19 cellular contexts compared by ENCODE assay signal in genomic region chr16:85642762-85643281, GRCh38. TPM values are rescaled to one million over a fixed set of nuclear protein-coding genes. Genes with fewer than 3 reads are reported as not detected.
DNase-seq lines count a peak whose midpoint lies in the region; ATAC-seq, FAIRE-seq and TF ChIP-seq lines count a peak whose summit lies in the region.
"Had no signal": no experiment of that assay in that cellular context is flagged by ENCODE, and none has a peak within 500 bp of the region (broad histone marks: within the 10 kb centered on the region; RNA-seq: fewer than 3 reads in every experiment).

No MANE protein-coding gene starts in this region.

- BruUV-seq in HepG2 (replicated peaks; lab: Mats Ljungman, UMichigan) = no TSS peak

- TF ChIP-seq CTCF in HepG2 (CRISPR knock-in tag; IDR thresholded peaks at IDR 0.05) (no peak), right lobe of liver (IDR thresholded peaks at IDR 0.05) (no peak), WERI-Rb-1 (IDR thresholded peaks at IDR 0.05; ENCODE audit: low read depth, low read length) (no peak)

- peak overlapping the region; percentile 58 to 90 (median 88) for H3K27ac Mint-ChIP-seq in immature natural killer cell
- H3K27ac Mint-ChIP-seq in stimulated activated effector memory CD8-positive, alpha-beta T cell treated with anti-CD3 and anti-CD28 coated beads, Interleukin-12 subunit alpha, Interleukin-12 subunit beta, amount 100 ng/mL, for 72 hours = peak overlapping the region; percentile 17
- no peak overlapping the region for H3K27ac Mint-ChIP-seq in activated CD4-positive, alpha-beta memory T cell treated with anti-CD3 and anti-CD28 coated beads for 36 hours
- H3K27ac Mint-ChIP-seq: CD4-positive, alpha-beta T cell had no signal

- CTCF ChIA-PET in HepG2 (lab: Yijun Ruan, JAX; ENCODE audit: low intra/inter-chr PET ratio, low total read pairs) = no interaction called here
- CTCF ChIA-PET in HEK293T (lab: Yijun Ruan, JAX) = no interaction called here
- CTCF ChIA-PET in activated CD4-positive, alpha-beta memory T cell treated with anti-CD3 and anti-CD28 coated beads for 36 hours (lab: Charles Lee) = no interaction called here

- FAIRE-seq in HepG2 (lab: Jason Lieb, UNC) = no peak
- FAIRE-seq: HTR-8/SVneo had no signal

- peaks cover 31% of the 10 kb centered on the region for H3K4me1 ChIP-seq in HepG2 (ENCODE audit: insufficient read depth, low read length)
- peaks cover 0 to 21% (median 10%) of the 10 kb centered on the region in 4 donors for H3K4me1 ChIP-seq in right lobe of liver
- H3K4me1 ChIP-seq: HAP-1 had no signal

- peaks cover 87% of the 10 kb centered on the region for H4K20me1 ChIP-seq in HepG2 (ENCODE audit: insufficient read depth, low read length)

- H3K4me3 ChIP-seq in HepG2 (replicated peaks in 1 of 3; ENCODE audit: insufficient read depth in 1 of 3, low read depth in 2 of 3, low read length in 3 of 3) (no peak overlapping the region), right lobe of liver (no peak overlapping the region), WERI-Rb-1 (ENCODE audit: low read depth, low read length) (no peak overlapping the region)
- H3K4me3 ChIP-seq: HAP-1, SK-N-MC had no signal

- TF ChIP-seq EP300 in HepG2 (IDR thresholded peaks at IDR 0.05; ENCODE audit: low read depth in 2 of 2, low read length in 2 of 2) (no peak), HepG2 (CRISPR knock-in tag; IDR thresholded peaks at IDR 0.05; ENCODE audit: borderline replicate concordance) (no peak)

- H3K9me3 Mint-ChIP-seq in immature natural killer cell = no peaks in the 10 kb centered on the region
- no peaks in the 10 kb centered on the region for H3K9me3 Mint-ChIP-seq in stimulated activated effector memory CD8-positive, alpha-beta T cell treated with anti-CD3 and anti-CD28 coated beads, Interleukin-12 subunit alpha, Interleukin-12 subunit beta, amount 100 ng/mL, for 72 hours
- no peaks in the 10 kb centered on the region for H3K9me3 Mint-ChIP-seq in activated CD4-positive, alpha-beta memory T cell treated with anti-CD3 and anti-CD28 coated beads for 36 hours
- H3K9me3 Mint-ChIP-seq: CD4-positive, alpha-beta T cell had no signal

- DNase-seq in HepG2 (ENCODE audit: low spot score) (no peak), right lobe of liver (no peak), WERI-Rb-1 (peak; percentile 46), immature natural killer cell (peak; percentile 57 to 60 (median 58)), HEK293T (ENCODE audit: extremely low spot score) (no peak), left colon (no peak)
- no peak for DNase-seq in stimulated activated effector memory CD8-positive, alpha-beta T cell treated with anti-CD3 and anti-CD28 coated beads, Interleukin-12 subunit alpha, Interleukin-12 subunit beta, amount 100 ng/mL, for 72 hours (ENCODE audit: low spot score in 2 of 2)
- DNase-seq in activated CD4-positive, alpha-beta memory T cell treated with anti-CD3 and anti-CD28 coated beads for 36 hours = no peak
- DNase-seq: ACHN; AML-193; Calu3; CD4-positive, alpha-beta T cell; NCI-H146; NCI-H446; NCI-H748 treated with DMSO at 0.1 percent for 48 hours; PC-3 had no signal

- no peak for TF ChIP-seq RAD21 in HepG2 (CRISPR knock-in tag; IDR thresholded peaks at IDR 0.05)

- TF ChIP-seq POLR2A in HepG2 (IDR thresholded peaks at IDR 0.05; ENCODE audit: insufficient read depth in 1 of 2, low read depth in 2 of 2, low read length in 2 of 2) (no peak), right lobe of liver (IDR thresholded peaks at IDR 0.05) (no peak)

- peaks cover 0 to 3% (median 0%) of the 10 kb centered on the region in 3 donors for H3K36me3 Mint-ChIP-seq in immature natural killer cell
- peaks cover 28% of the 10 kb centered on the region for H3K36me3 Mint-ChIP-seq in stimulated activated effector memory CD8-positive, alpha-beta T cell treated with anti-CD3 and anti-CD28 coated beads, Interleukin-12 subunit alpha, Interleukin-12 subunit beta, amount 100 ng/mL, for 72 hours
- H3K36me3 Mint-ChIP-seq in activated CD4-positive, alpha-beta memory T cell treated with anti-CD3 and anti-CD28 coated beads for 36 hours = no peaks in the 10 kb centered on the region

- WGBS in HepG2 (ENCODE audit: low lambda C conversion rate) = 93% methylated on average over 20 of the region's 27 CpGs
- WGBS in right lobe of liver (ENCODE audit: insufficient coverage, low coverage, low lambda C conversion rate, missing lambda C conversion rate) = 68% methylated on average over 4 of the region's 27 CpGs

- H3K27me3 Mint-ChIP-seq in immature natural killer cell (ENCODE audit: low read depth in 3 of 3) = peaks cover 3 to 11% (median 6%) of the 10 kb centered on the region in 3 donors
- H3K27me3 Mint-ChIP-seq in activated CD4-positive, alpha-beta memory T cell treated with anti-CD3 and anti-CD28 coated beads for 36 hours = no peaks in the 10 kb centered on the region
- H3K27me3 Mint-ChIP-seq: CD4-positive, alpha-beta T cell had no signal

- peaks cover 46 to 48% of the 10 kb centered on the region in 2 donors for H3K4me1 Mint-ChIP-seq in immature natural killer cell
- H3K4me1 Mint-ChIP-seq in stimulated activated effector memory CD8-positive, alpha-beta T cell treated with anti-CD3 and anti-CD28 coated beads, Interleukin-12 subunit alpha, Interleukin-12 subunit beta, amount 100 ng/mL, for 72 hours = peaks cover 18% of the 10 kb centered on the region
- peaks cover 5% of the 10 kb centered on the region for H3K4me1 Mint-ChIP-seq in activated CD4-positive, alpha-beta memory T cell treated with anti-CD3 and anti-CD28 coated beads for 36 hours (ENCODE audit: low read depth)

- no peak overlapping the region for H3K9ac ChIP-seq in HepG2 (ENCODE audit: insufficient read depth, low read depth, low read length)

- H3K9me3 ChIP-seq in HepG2 (ENCODE audit: low read length) (no peaks in the 10 kb centered on the region), right lobe of liver (no peaks in the 10 kb centered on the region), WERI-Rb-1 (ENCODE audit: severe bottlenecking) (no peaks in the 10 kb centered on the region)
- H3K9me3 ChIP-seq: HAP-1 had no signal

- H3K4me2 ChIP-seq in HepG2 (ENCODE audit: low read depth, low read length) = no peak overlapping the region

- H3K79me2 ChIP-seq in HepG2 (ENCODE audit: insufficient read depth, low read length) = peaks cover 48% of the 10 kb centered on the region

- ATAC-seq in HepG2 = no peak
- no peak for ATAC-seq in right lobe of liver
- ATAC-seq in stimulated activated effector memory CD8-positive, alpha-beta T cell treated with anti-CD3 and anti-CD28 coated beads, Interleukin-12 subunit alpha, Interleukin-12 subunit beta, amount 100 ng/mL, for 72 hours = no peak
- no peak for ATAC-seq in left colon
- ATAC-seq: PC-3 had no signal

- POLR2A ChIA-PET in HepG2 (lab: Yijun Ruan, JAX) = no interaction called here
- POLR2A ChIA-PET in HEK293T (lab: Yijun Ruan, JAX) = no interaction called here
- POLR2A ChIA-PET in activated CD4-positive, alpha-beta memory T cell treated with anti-CD3 and anti-CD28 coated beads for 36 hours (lab: Charles Lee) = no interaction called here

- in situ Hi-C loops in HepG2 (cut with HindIII; ENCODE audit: extremely low pct_ligation_motif_present, low pct_unique_long_range_greater_than_20kb) = no loop called here

- intact Hi-C loops in HepG2 (cut with micrococcal nuclease; ENCODE audit: unreplicated experiment) (no loop called here), right lobe of liver (cut with DNase I) (no loop called here), left colon (cut with DNase I, micrococcal nuclease) (no loop called here)
- intact Hi-C loops in activated CD4-positive, alpha-beta memory T cell treated with anti-CD3 and anti-CD28 coated beads for 36 hours (cut with micrococcal nuclease) = no loop called here

- H3K27ac ChIP-seq in HepG2 (ENCODE audit: extremely low read length, insufficient read depth, low read length) (no peak overlapping the region), right lobe of liver (no peak overlapping the region), WERI-Rb-1 (peak overlapping the region; percentile 53)
- H3K27ac ChIP-seq: SK-N-MC had no signal

- H3K4me3 Mint-ChIP-seq in immature natural killer cell = peak overlapping the region; percentile 48 to 75 (median 68)
- H3K4me3 Mint-ChIP-seq in stimulated activated effector memory CD8-positive, alpha-beta T cell treated with anti-CD3 and anti-CD28 coated beads, Interleukin-12 subunit alpha, Interleukin-12 subunit beta, amount 100 ng/mL, for 72 hours = no peak overlapping the region
- H3K4me3 Mint-ChIP-seq in activated CD4-positive, alpha-beta memory T cell treated with anti-CD3 and anti-CD28 coated beads for 36 hours = no peak overlapping the region
- H3K4me3 Mint-ChIP-seq: CD4-positive, alpha-beta T cell had no signal

- H3K27me3 ChIP-seq in HepG2 (ENCODE audit: control insufficient read depth in 1 of 2, insufficient read depth in 2 of 2, low read length in 2 of 2) = no peaks in the 10 kb centered on the region
- no peaks in the 10 kb centered on the region for H3K27me3 ChIP-seq in right lobe of liver
- H3K27me3 ChIP-seq in WERI-Rb-1 (ENCODE audit: insufficient read depth, low read depth, severe bottlenecking) = no peaks in the 10 kb centered on the region

- peaks cover 27 to 59% of the 10 kb centered on the region in 2 experiments; a peak in 4 of 5 replicates for H3K36me3 ChIP-seq in HepG2 (replicated peaks in 1 of 2; ENCODE audit: control insufficient read depth in 1 of 2, insufficient read depth in 2 of 2, low read length in 2 of 2)
- no peaks in the 10 kb centered on the region for H3K36me3 ChIP-seq in right lobe of liver
- peaks cover 35% of the 10 kb centered on the region for H3K36me3 ChIP-seq in WERI-Rb-1

- H2AFZ ChIP-seq in HepG2 (ENCODE audit: low read length) = no peak overlapping the region

RNA-seq across cellular contexts. Expression of gene GSE1, which starts 29.7 kb away (rescaled TPM):
- total RNA-seq in HepG2 (2016; rRNA removed; fragmentation: Illumina TruSeq; extraction: Trizol) = 16.1 and 19.5 TPM in 2 replicates
- total RNA-seq in HepG2 (2016; cell fraction: cytosol; rRNA removed; fragmentation: Illumina TruSeq; extraction: Trizol; ENCODE audit: low read depth) = 13.0 and 16.7 TPM in 2 replicates
- 15.4 and 17.4 TPM in 2 replicates for total RNA-seq in HepG2 (2016; cell fraction: insoluble cytoplasmic fraction; rRNA removed; fragmentation: Illumina TruSeq; extraction: Trizol)
- total RNA-seq in HepG2 (2016; cell fraction: membrane; rRNA removed; fragmentation: Illumina TruSeq; extraction: Trizol) = 18.2 and 21.4 TPM in 2 replicates
- 31.6 and 33.0 TPM in 2 replicates for total RNA-seq in HepG2 (2016; cell fraction: nucleus; rRNA removed; fragmentation: Illumina TruSeq; extraction: Trizol)
- polyA plus RNA-seq in HepG2 (2011; rRNA removed) = 31.2 and 37.7 TPM in 2 replicates
- polyA plus RNA-seq in HepG2 (2011; cell fraction: cytosol; rRNA removed) = 20.9 and 26.7 TPM in 2 replicates
- 132 and 135 TPM in 2 replicates for polyA plus RNA-seq in HepG2 (2011; cell fraction: nucleus; rRNA removed)
- 43.5 and 43.7 TPM in 2 replicates for polyA plus RNA-seq in HepG2 (2012)
- polyA plus RNA-seq in HepG2 (2016; cell fraction: cytosol; fragmentation: Illumina TruSeq; extraction: Trizol; ENCODE audit: low read depth) = 1.4 and 1.7 TPM in 2 replicates
- 22.8 and 30.2 TPM in 2 replicates for polyA plus RNA-seq in HepG2 (2016; cell fraction: insoluble cytoplasmic fraction; fragmentation: Illumina TruSeq; extraction: Trizol; ENCODE audit: low read depth)
- 4.4 and 5.4 TPM in 2 replicates for polyA plus RNA-seq in HepG2 (2016; cell fraction: membrane; fragmentation: Illumina TruSeq; extraction: Trizol; ENCODE audit: low read depth)
- 70.9 and 78.3 TPM in 2 replicates for polyA plus RNA-seq in HepG2 (2016; cell fraction: nucleus; fragmentation: Illumina TruSeq; extraction: Trizol; ENCODE audit: insufficient read depth, low read depth)
- 24.8 and 50.4 TPM in 2 replicates for polyA minus RNA-seq in HepG2 (2011; rRNA and poly(A)+ RNA removed; ENCODE audit: low replicate concordance)
- polyA minus RNA-seq in HepG2 (2011; cell fraction: cytosol; rRNA and poly(A)+ RNA removed) = 36.3 and 45.8 TPM in 2 replicates
- 83.8 and 96.8 TPM in 2 replicates for polyA minus RNA-seq in HepG2 (2011; cell fraction: nucleus; rRNA and poly(A)+ RNA removed)
- 10 to 100 TPM; 30.0 to 48.0 (median 38.8) TPM for total RNA-seq in right lobe of liver
- 1 to 10 TPM in 2 of 3 donors, under 1 TPM in 1; 0.15 to 9.4 (median 2.9) TPM for polyA plus RNA-seq in immature natural killer cell
- 100 to 1,000 TPM in 1 of 2 donors, 10 to 100 TPM in 1; 94.7 to 110 TPM for total RNA-seq in left colon
- 10 to 100 TPM; 15.3 to 16.0 TPM for total RNA-seq in activated CD4-positive, alpha-beta memory T cell treated with anti-CD3 and anti-CD28 coated beads for 36 hours

RNA-seq across cellular contexts. Expression of gene GINS2, which starts 45.9 kb away (rescaled TPM):
- total RNA-seq in HepG2 (2016; rRNA removed; fragmentation: Illumina TruSeq; extraction: Trizol) (48.3 and 61.7 TPM in 2 replicates), right lobe of liver (1 to 10 TPM in 4 of 6 experiments, under 1 TPM in 2; 0.49 to 4.7 (median 1.3) TPM), left colon (1 to 10 TPM; 3.2 to 5.1 TPM)
- total RNA-seq in HepG2 (2016; cell fraction: cytosol; rRNA removed; fragmentation: Illumina TruSeq; extraction: Trizol; ENCODE audit: low read depth) = 23.8 and 27.0 TPM in 2 replicates
- total RNA-seq in HepG2 (2016; cell fraction: insoluble cytoplasmic fraction; rRNA removed; fragmentation: Illumina TruSeq; extraction: Trizol) = 48.0 and 66.5 TPM in 2 replicates
- total RNA-seq in HepG2 (2016; cell fraction: membrane; rRNA removed; fragmentation: Illumina TruSeq; extraction: Trizol) = 37.7 and 42.3 TPM in 2 replicates
- total RNA-seq in HepG2 (2016; cell fraction: nucleus; rRNA removed; fragmentation: Illumina TruSeq; extraction: Trizol) = 23.1 and 24.3 TPM in 2 replicates
- polyA plus RNA-seq in HepG2 (2011; rRNA removed) (7.7 and 10.6 TPM in 2 replicates), immature natural killer cell (1 to 10 TPM in 2 of 3 donors, not detected in 1; 2.0 to 2.1 TPM)
- 8.9 and 11.0 TPM in 2 replicates for polyA plus RNA-seq in HepG2 (2011; cell fraction: cytosol; rRNA removed)
- 3.9 and 4.5 TPM in 2 replicates for polyA plus RNA-seq in HepG2 (2011; cell fraction: nucleus; rRNA removed)
- polyA plus RNA-seq in HepG2 (2012) = 5.7 and 16.9 TPM in 2 replicates
- polyA plus RNA-seq in HepG2 (2016; cell fraction: cytosol; fragmentation: Illumina TruSeq; extraction: Trizol; ENCODE audit: low read depth) = 28.1 and 34.5 TPM in 2 replicates
- 76.0 and 95.5 TPM in 2 replicates for polyA plus RNA-seq in HepG2 (2016; cell fraction: insoluble cytoplasmic fraction; fragmentation: Illumina TruSeq; extraction: Trizol; ENCODE audit: low read depth)
- 36.4 and 39.0 TPM in 2 replicates for polyA plus RNA-seq in HepG2 (2016; cell fraction: membrane; fragmentation: Illumina TruSeq; extraction: Trizol; ENCODE audit: low read depth)
- 38.9 and 39.5 TPM in 2 replicates for polyA plus RNA-seq in HepG2 (2016; cell fraction: nucleus; fragmentation: Illumina TruSeq; extraction: Trizol; ENCODE audit: insufficient read depth, low read depth)
- polyA minus RNA-seq in HepG2 (2011; rRNA and poly(A)+ RNA removed; ENCODE audit: low replicate concordance) = 7.2 and 33.6 TPM in 2 replicates
- polyA minus RNA-seq in HepG2 (2011; cell fraction: cytosol; rRNA and poly(A)+ RNA removed) = 3.9 and 4.1 TPM in 2 replicates
- 4.7 and 6.2 TPM in 2 replicates for polyA minus RNA-seq in HepG2 (2011; cell fraction: nucleus; rRNA and poly(A)+ RNA removed)
- total RNA-seq in activated CD4-positive, alpha-beta memory T cell treated with anti-CD3 and anti-CD28 coated beads for 36 hours = 10 to 100 TPM; 66.9 to 67.8 TPM

Comparison
In these comparisons a context has a peak if more than half of its experiments do, and no peak if none do; other contexts are left out.
1. DNase-seq: peak in WERI-Rb-1 (single experiment) and immature natural killer cell (3 of 3); none in HepG2 (single experiment), right lobe of liver (0 of 3), stimulated activated effector memory CD8-positive, alpha-beta T cell treated with anti-CD3 and anti-CD28 coated beads, Interleukin-12 subunit alpha, Interleukin-12 subunit beta, amount 100 ng/mL, for 72 hours (0 of 2), HEK293T (single experiment), left colon (0 of 2) and activated CD4-positive, alpha-beta memory T cell treated with anti-CD3 and anti-CD28 coated beads for 36 hours (single experiment).
2. H3K4me3 Mint-ChIP-seq: peak in immature natural killer cell (5 of 5); none in stimulated activated effector memory CD8-positive, alpha-beta T cell treated with anti-CD3 and anti-CD28 coated beads, Interleukin-12 subunit alpha, Interleukin-12 subunit beta, amount 100 ng/mL, for 72 hours (single experiment) and activated CD4-positive, alpha-beta memory T cell treated with anti-CD3 and anti-CD28 coated beads for 36 hours (single experiment).